Comparison of ENCODE assay signal across 24 cellular contexts in genomic region chr7:98166668-98166970, GRCh38. TPM values are rescaled to one million over a fixed set of nuclear protein-coding genes. Genes with fewer than 3 reads are reported as not detected.
"Had no signal": no experiment of that assay in that cellular context is flagged by ENCODE, and none has a peak within 500 bp of the region (broad histone marks: within the 10 kb centered on the region; RNA-seq: fewer than 3 reads in every experiment).

No MANE protein-coding gene starts in this region.

- H3K27ac Mint-ChIP-seq: activated B cell treated with CpG ODN at 0.5 μM for 24 hours; activated CD4-positive, alpha-beta memory T cell treated with anti-CD3 and anti-CD28 coated beads for 36 hours; activated CD4-positive, alpha-beta T cell treated with anti-CD3 and anti-CD28 coated beads, Interleukin-2, amount 10 ng/mL, durations not matched to agents 24 days and 14 days; activated CD8-positive, alpha-beta T cell treated with anti-CD3 and anti-CD28 coated beads for 36 hours; activated naive CD4-positive, alpha-beta T cell treated with anti-CD3 and anti-CD28 coated beads for 36 hours; activated naive CD8-positive, alpha-beta T cell treated with anti-CD3 and anti-CD28 coated beads for 36 hours; activated T-cell treated with anti-CD3 and anti-CD28 coated beads, Interleukin-2, amount 50 U/mL, for 72 hours; activated T-helper 1 cell treated with anti-CD3 and anti-CD28 coated beads, Interleukin-12 subunit alpha, Interleukin-12 subunit beta, Interleukin-2, Interleukin-4 antibody, amounts not matched to agents 30 ng/mL and 10 ng/mL and 1 ng/mL, durations not matched to agents 14 hours and 24 hours and 36 hours; activated T-helper 2 cell treated with anti-CD3 and anti-CD28 coated beads, Interferon-gamma antibody, Interleukin-2, Interleukin-4, amounts not matched to agents 10 μg/mL and 5 μg/mL and 100 μg/mL, durations not matched to agents 14 hours and 24 hours and 36 hours; T-helper 1 cell treated with Interleukin-12 subunit alpha and Interleukin-12 subunit beta and Interleukin-4 antibody, amounts not matched to agents 30 μg/mL and 1 μg/mL, for 36 hours; T-helper 2 cell treated with Interferon-gamma antibody and Interleukin-4, amounts not matched to agents 5 μg/mL and 100 μg/mL, for 36 hours had no signal

- H3K9me3 Mint-ChIP-seq: activated B cell treated with CpG ODN at 0.5 μM for 24 hours; activated CD4-positive, alpha-beta memory T cell treated with anti-CD3 and anti-CD28 coated beads for 36 hours; activated CD4-positive, alpha-beta T cell treated with anti-CD3 and anti-CD28 coated beads, Interleukin-2, amount 10 ng/mL, durations not matched to agents 24 days and 14 days; activated CD8-positive, alpha-beta T cell treated with anti-CD3 and anti-CD28 coated beads for 36 hours; activated naive CD4-positive, alpha-beta T cell treated with anti-CD3 and anti-CD28 coated beads for 36 hours; activated naive CD4-positive, alpha-beta T cell treated with anti-CD3 and anti-CD28 coated beads, Interleukin-2, amount 50 U/mL, for 72 hours; activated naive CD8-positive, alpha-beta T cell treated with anti-CD3 and anti-CD28 coated beads for 36 hours; activated T-cell treated with anti-CD3 and anti-CD28 coated beads, Interleukin-2, amount 50 U/mL, for 4 hours; activated T-cell treated with anti-CD3 and anti-CD28 coated beads, Interleukin-2, amount 50 U/mL, for 72 hours; activated T-helper 1 cell treated with anti-CD3 and anti-CD28 coated beads, Interleukin-12 subunit alpha, Interleukin-12 subunit beta, Interleukin-2, Interleukin-4 antibody, amounts not matched to agents 30 ng/mL and 10 ng/mL and 1 ng/mL, durations not matched to agents 14 hours and 24 hours and 36 hours; activated T-helper 2 cell treated with anti-CD3 and anti-CD28 coated beads, Interferon-gamma antibody, Interleukin-2, Interleukin-4, amounts not matched to agents 10 μg/mL and 5 μg/mL and 100 μg/mL, durations not matched to agents 14 hours and 24 hours and 36 hours; T-helper 1 cell treated with Interleukin-12 subunit alpha and Interleukin-12 subunit beta and Interleukin-4 antibody, amounts not matched to agents 30 μg/mL and 1 μg/mL, for 36 hours; T-helper 2 cell treated with Interferon-gamma antibody and Interleukin-4, amounts not matched to agents 5 μg/mL and 100 μg/mL, for 36 hours had no signal

- H3K9me3 ChIP-seq: adrenal gland, body of pancreas, breast epithelium had no signal

- H3K4me3 Mint-ChIP-seq: activated B cell treated with CpG ODN at 0.5 μM for 24 hours; activated CD4-positive, alpha-beta memory T cell treated with anti-CD3 and anti-CD28 coated beads for 36 hours; activated CD4-positive, alpha-beta T cell treated with anti-CD3 and anti-CD28 coated beads, Interleukin-2, amount 10 ng/mL, durations not matched to agents 24 days and 14 days; activated CD8-positive, alpha-beta T cell treated with anti-CD3 and anti-CD28 coated beads for 36 hours; activated naive CD4-positive, alpha-beta T cell treated with anti-CD3 and anti-CD28 coated beads for 36 hours; activated naive CD8-positive, alpha-beta T cell treated with anti-CD3 and anti-CD28 coated beads for 36 hours; activated T-cell treated with anti-CD3 and anti-CD28 coated beads, Interleukin-2, amount 50 U/mL, for 4 hours; activated T-cell treated with anti-CD3 and anti-CD28 coated beads, Interleukin-2, amount 50 U/mL, for 72 hours; activated T-helper 1 cell treated with anti-CD3 and anti-CD28 coated beads, Interleukin-12 subunit alpha, Interleukin-12 subunit beta, Interleukin-2, Interleukin-4 antibody, amounts not matched to agents 30 ng/mL and 10 ng/mL and 1 ng/mL, durations not matched to agents 14 hours and 24 hours and 36 hours; T-helper 1 cell treated with Interleukin-12 subunit alpha and Interleukin-12 subunit beta and Interleukin-4 antibody, amounts not matched to agents 30 μg/mL and 1 μg/mL, for 36 hours; T-helper 2 cell treated with Interferon-gamma antibody and Interleukin-4, amounts not matched to agents 5 μg/mL and 100 μg/mL, for 36 hours had no signal

- H3K27me3 Mint-ChIP-seq: activated CD4-positive, alpha-beta memory T cell treated with anti-CD3 and anti-CD28 coated beads for 36 hours; activated CD4-positive, alpha-beta T cell treated with anti-CD3 and anti-CD28 coated beads, Interleukin-2, amount 10 ng/mL, durations not matched to agents 24 days and 14 days; activated CD8-positive, alpha-beta T cell treated with anti-CD3 and anti-CD28 coated beads for 36 hours; activated naive CD8-positive, alpha-beta T cell treated with anti-CD3 and anti-CD28 coated beads for 36 hours had no signal

- H3K27me3 ChIP-seq: adrenal gland, body of pancreas, brain microvascular endothelial cell, breast epithelium had no signal

- H3K27ac ChIP-seq: brain microvascular endothelial cell, breast epithelium had no signal

- DNase-seq: activated effector memory CD4-positive, alpha-beta T cell treated with Interleukin-2 at 50 U/mL for 16 hours; activated gamma-delta T cell; amniotic stem cell had no signal

- H3K36me3 Mint-ChIP-seq: activated naive CD4-positive, alpha-beta T cell treated with anti-CD3 and anti-CD28 coated beads, Interleukin-2, amount 50 U/mL, for 72 hours; activated naive CD8-positive, alpha-beta T cell treated with anti-CD3 and anti-CD28 coated beads for 36 hours had no signal

- H3K4me3 ChIP-seq: adrenal gland, body of pancreas, breast epithelium had no signal

- H3K4me1 ChIP-seq: breast epithelium had no signal

- H3K36me3 ChIP-seq: brain microvascular endothelial cell, breast epithelium had no signal

- FAIRE-seq: astrocyte, TTC549 had no signal

RNA-seq across cellular contexts. Expression of gene BHLHA15, which starts 44.6 kb away (rescaled TPM):
- total RNA-seq: aorta, cardiac septum had no signal
